Comparison of ENCODE assay signal across 17 cellular contexts in the genomic region with DNA sequence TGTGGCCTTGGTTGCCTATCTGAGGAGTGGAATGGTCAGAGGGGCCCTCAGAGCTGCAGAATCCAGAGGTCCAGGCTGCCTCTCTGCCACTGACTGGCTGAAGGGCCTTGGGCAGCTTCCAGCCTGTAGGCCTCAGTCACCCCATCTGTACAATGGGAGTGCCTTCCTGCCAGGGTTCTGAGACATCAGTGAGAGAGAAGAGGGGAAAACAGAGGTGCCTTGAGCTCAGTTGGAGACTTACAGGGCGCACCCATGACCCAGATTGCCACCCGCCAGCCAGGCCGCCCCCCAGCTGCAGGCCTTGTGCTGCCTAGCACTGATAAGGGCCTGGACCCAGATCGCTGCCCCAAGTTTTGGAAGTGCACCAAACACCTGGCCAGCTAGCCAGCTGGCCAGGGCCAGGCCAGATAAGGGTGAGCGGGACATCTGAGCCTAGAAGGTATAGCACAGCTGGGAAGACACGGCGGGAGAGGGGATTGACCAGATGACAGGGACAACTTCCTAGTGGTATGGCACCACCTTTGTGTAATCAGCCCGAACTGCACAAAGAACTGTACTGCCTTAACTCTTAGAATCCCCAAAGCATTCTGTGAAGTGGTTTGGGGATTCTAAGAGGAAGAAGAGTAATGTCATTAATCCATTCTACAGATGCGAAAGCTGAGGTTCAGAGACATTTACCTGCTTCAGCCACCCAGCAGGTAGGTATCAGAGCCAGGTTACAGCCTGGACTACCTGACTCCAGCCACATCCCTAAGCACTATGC. TPM values are rescaled to one million over a fixed set of nuclear protein-coding genes. Genes with fewer than 3 reads are reported as not detected.
DNase-seq lines count a peak whose midpoint lies in the region; ATAC-seq, FAIRE-seq and TF ChIP-seq lines count a peak whose summit lies in the region.
"Had no signal": no experiment of that assay in that cellular context is flagged by ENCODE, and none has a peak within 500 bp of the region (broad histone marks: within the 10 kb centered on the region; RNA-seq: fewer than 3 reads in every experiment).

No MANE protein-coding gene starts in this region.

- H3F3A ChIP-seq in neural progenitor cell (ENCODE audit: low read depth): no peaks in the 10 kb centered on the region

- H3K27ac ChIP-seq in body of pancreas: no peak overlapping the region
- H3K27ac ChIP-seq in neural progenitor cell: no peak overlapping the region
- H3K27ac ChIP-seq: PC-9, sigmoid colon, thyroid gland had no signal

- 37 to 49% methylated on average over 6 to 8 of the region's 9 CpGs for WGBS in body of pancreas, 2 donors

- H3K4me3 ChIP-seq in body of pancreas (no peak overlapping the region), neural progenitor cell (no peak overlapping the region)
- H3K4me3 ChIP-seq: PC-9, sigmoid colon, thyroid gland had no signal

- H3K36me3 ChIP-seq in body of pancreas (replicated peaks in 1 of 2; ENCODE audit: insufficient read depth in 1 of 2, low read depth in 2 of 2) (no peaks in the 10 kb centered on the region), neural progenitor cell (no peaks in the 10 kb centered on the region)
- H3K36me3 ChIP-seq: sigmoid colon, thyroid gland had no signal

- no peak overlapping the region for H2AFZ ChIP-seq in neural progenitor cell (replicated peaks)
- H2AFZ ChIP-seq: PC-9 had no signal

- H3K36me3 Mint-ChIP-seq in neural progenitor cell: no peaks in the 10 kb centered on the region
- H3K36me3 Mint-ChIP-seq: CD14-positive monocyte had no signal

- H3K9me3 ChIP-seq in body of pancreas: no peaks in the 10 kb centered on the region
- no peaks in the 10 kb centered on the region for H3K9me3 ChIP-seq in neural progenitor cell (ENCODE audit: low read depth)
- H3K9me3 ChIP-seq: sigmoid colon, thyroid gland had no signal

- no peak overlapping the region for H3K9ac ChIP-seq in neural progenitor cell

- peak overlapping the region; percentile 8 for H3K4me3 Mint-ChIP-seq in neural progenitor cell
- H3K4me3 Mint-ChIP-seq: activated B cell treated with CpG ODN at 0.5 μM for 24 hours, CD14-positive monocyte had no signal

- no peaks in the 10 kb centered on the region for H3K79me2 ChIP-seq in neural progenitor cell (ENCODE audit: low read depth)

- no peak overlapping the region for H3K4me2 ChIP-seq in neural progenitor cell
- H3K4me2 ChIP-seq: PC-9 had no signal

- H3K4me1 ChIP-seq in body of pancreas: peaks cover 4% of the 10 kb centered on the region
- H3K4me1 ChIP-seq in neural progenitor cell: peaks cover 7% of the 10 kb centered on the region
- H3K4me1 ChIP-seq: sigmoid colon, thyroid gland had no signal

- no peak for TF ChIP-seq POLR2A in GM12891 (IDR thresholded peaks at IDR 0.05; ENCODE audit: low read depth, low read length)
- TF ChIP-seq POLR2A in body of pancreas (IDR thresholded peaks at IDR 0.05): no peak

- intact Hi-C loops in body of pancreas (cut with DNase I): no loop called here

- H3K27me3 ChIP-seq in body of pancreas (no peaks in the 10 kb centered on the region), neural progenitor cell (no peaks in the 10 kb centered on the region)
- H3K27me3 ChIP-seq: sigmoid colon, thyroid gland had no signal

- H3K27ac Mint-ChIP-seq in neural progenitor cell: no peak overlapping the region
- H3K27ac Mint-ChIP-seq: activated B cell treated with CpG ODN at 0.5 μM for 24 hours, CD14-positive monocyte had no signal

- TF ChIP-seq CTCF in body of pancreas (IDR thresholded peaks at IDR 0.05): peak in 2 of 7 experiments; percentile 15 to 18
- TF ChIP-seq CTCF in neural progenitor cell (IDR thresholded peaks at IDR 0.05): no peak
- no peak for TF ChIP-seq CTCF in GM10266 (IDR thresholded peaks at IDR 0.05; ENCODE audit: control insufficient read depth, insufficient read depth, low read depth, missing control alignments)

- peak; percentile 32 for DNase-seq in GM12891 (ENCODE audit: insufficient read length, low spot score)
- peak; percentile 5 for DNase-seq in NCI-H524 treated with DMSO at 0.1 percent for 48 hours (lab: John Stamatoyannopoulos, UW)
- peak in 2 of 4 donors; percentile 8 to 24 for DNase-seq in body of pancreas
- no peak for DNase-seq in neural progenitor cell (ENCODE audit: low spot score)
- DNase-seq in NOMO-1 treated with DMSO at 0.1 percent for 48 hours (lab: John Stamatoyannopoulos, UW; ENCODE audit: unreplicated experiment): no peak
- no peak for DNase-seq in stimulated activated CD4-positive, alpha-beta T cell treated with anti-CD3 and anti-CD28 coated beads, Interleukin-2, amount 100 ng/mL, for 48 hours
- no peak for DNase-seq in GM10266 (ENCODE audit: extremely low spot score)
- DNase-seq: activated B cell treated with CpG ODN at 0.5 μM for 24 hours; DMS79 treated with DMSO at 0.1 percent for 48 hours; hippocampal formation; PC-9; sigmoid colon; stimulated activated CD4-positive, alpha-beta T cell treated with anti-CD3 and anti-CD28 coated beads, Interleukin-4, amount 100 ng/mL, for 1 hour; stimulated activated CD8-positive, alpha-beta memory T cell treated with anti-CD3 and anti-CD28 coated beads, Interleukin-4, amount 100 ng/mL, for 48 hours; thyroid gland had no signal

- peak; percentile 34 for ATAC-seq in body of pancreas

- H4K20me1 ChIP-seq in neural progenitor cell (ENCODE audit: low read depth): no peaks in the 10 kb centered on the region

- no peaks in the 10 kb centered on the region for H3K9me3 Mint-ChIP-seq in neural progenitor cell
- H3K9me3 Mint-ChIP-seq: activated B cell treated with CpG ODN at 0.5 μM for 24 hours, CD14-positive monocyte had no signal

- H3K27me3 Mint-ChIP-seq in neural progenitor cell (ENCODE audit: insufficient read depth, low read depth): peaks cover 14% of the 10 kb centered on the region
- H3K27me3 Mint-ChIP-seq: activated B cell treated with CpG ODN at 0.5 μM for 24 hours had no signal

- H3K4me1 Mint-ChIP-seq in neural progenitor cell: peaks cover 9% of the 10 kb centered on the region
- H3K4me1 Mint-ChIP-seq: activated B cell treated with CpG ODN at 0.5 μM for 24 hours, CD14-positive monocyte had no signal

- FAIRE-seq in GM12891 (lab: Jason Lieb, UNC): no peak

TF ChIP-seq in GM12891, 5 proteins besides CTCF, POLR2A, EP300 and RAD21:
- no peak for TF ChIP-seq POU2F2 (IDR thresholded peaks at IDR 0.05; ENCODE audit: low read depth, low read length)
- no peak for TF ChIP-seq POLR2AphosphoS5 (IDR thresholded peaks at IDR 0.05; ENCODE audit: low read depth, low read length)
- TF ChIP-seq PAX5 (IDR thresholded peaks at IDR 0.05; ENCODE audit: insufficient read depth, low read length, severe bottlenecking): no peak
- TF ChIP-seq SPI1 (IDR thresholded peaks at IDR 0.05; ENCODE audit: low read depth, low read length): no peak
- TF ChIP-seq TAF1 (IDR thresholded peaks at IDR 0.05; ENCODE audit: low read depth, low read length): no peak

RNA-seq across cellular contexts. Expression of a gene that starts 1.4 kb away (rescaled TPM):
- 0.03 TPM for polyA plus RNA-seq in GM12891 (2012; ENCODE audit: low read depth, missing spikeins)
- not detected for total RNA-seq in body of pancreas
- total RNA-seq in neural progenitor cell (ENCODE audit: low replicate concordance): not detected in 2 replicates
- total RNA-seq: H4, PC-9 had no signal

RNA-seq across cellular contexts. Expression of a gene that starts 41.8 kb away (rescaled TPM):
- polyA plus RNA-seq in GM12891 (2012; ENCODE audit: low read depth, missing spikeins): 0.15 TPM
- total RNA-seq in body of pancreas (1 to 10 TPM in 1 of 2 donors, not detected in 1; 2.6 TPM), neural progenitor cell (ENCODE audit: low replicate concordance) (0.09 and 0.58 TPM in 2 replicates)
- total RNA-seq: H4, PC-9 had no signal

RNA-seq across cellular contexts. Expression of a gene that starts 47.1 kb away (rescaled TPM):
- 46.6 TPM for polyA plus RNA-seq in GM12891 (2012; ENCODE audit: low read depth, missing spikeins)
- total RNA-seq in body of pancreas (10 to 100 TPM; 43.8 to 73.8 TPM), neural progenitor cell (ENCODE audit: low replicate concordance) (23.7 and 32.9 TPM in 2 replicates)

RNA-seq across cellular contexts. Expression of a gene that starts 58.0 kb away (rescaled TPM):
- polyA plus RNA-seq in GM12891 (2012; ENCODE audit: low read depth, missing spikeins): 111 TPM
- 100 to 1,000 TPM in 1 of 2 donors, 10 to 100 TPM in 1; 72.6 to 154 TPM for total RNA-seq in body of pancreas
- 61.2 and 146 TPM in 2 replicates for total RNA-seq in neural progenitor cell (ENCODE audit: low replicate concordance)

Comparison
In these comparisons a context has a peak if more than half of its experiments do, and no peak if none do; other contexts are left out.
1. DNase-seq: peak in GM12891 (single experiment) and NCI-H524 treated with DMSO at 0.1 percent for 48 hours (single experiment); none in neural progenitor cell (single experiment), NOMO-1 treated with DMSO at 0.1 percent for 48 hours (single experiment), stimulated activated CD4-positive, alpha-beta T cell treated with anti-CD3 and anti-CD28 coated beads, Interleukin-2, amount 100 ng/mL, for 48 hours (0 of 2) and GM10266 (single experiment).